In genomic region chr10:61958793-61959192, GRCh38 we compare ENCODE assay signal across 3 cellular contexts.
TF ChIP-seq lines count a peak whose summit lies in the region.

No MANE protein-coding gene starts in this region.

TF ChIP-seq in SK-N-SH, 30 proteins besides CTCF, POLR2A, EP300 and RAD21:
- TF ChIP-seq NRF1 (IDR thresholded peaks at IDR 0.05; ENCODE audit: low read depth, low read length) (no peak), JUND (IDR thresholded peaks at IDR 0.05) (peak; percentile 59), USF1 (IDR thresholded peaks at IDR 0.05; ENCODE audit: borderline replicate concordance, low read depth) (no peak), FOXM1 (IDR thresholded peaks at IDR 0.05; ENCODE audit: low read depth) (no peak), POLR2AphosphoS5 (IDR thresholded peaks at IDR 0.05; ENCODE audit: low read depth, low read length) (0 out of 2 replicates have a peak, but pooled peaks have one; percentile 32), FOXJ3 (CRISPR knock-in tag; IDR thresholded peaks at IDR 0.05) (no peak), RCOR1 (IDR thresholded peaks at IDR 0.05; ENCODE audit: low read length) (no peak), USF2 (IDR thresholded peaks at IDR 0.05; ENCODE audit: borderline replicate concordance, low read depth, low read length) (no peak), TAF1 (IDR thresholded peaks at IDR 0.05; ENCODE audit: borderline replicate concordance, low read depth, low read length) (no peak), PBX3 (IDR thresholded peaks at IDR 0.05) (peak; percentile 88), GATA2 (CRISPR knock-in tag; IDR thresholded peaks at IDR 0.05) (no peak), EZH2phosphoT487 (IDR thresholded peaks at IDR 0.05; ENCODE audit: borderline replicate concordance, low read depth) (no peak), TCF12 (IDR thresholded peaks at IDR 0.05) (peak; percentile 82), FOSL2 (IDR thresholded peaks at IDR 0.05; ENCODE audit: borderline replicate concordance, low read depth) (peak; percentile 47)

TF ChIP-seq in GM12878, 131 proteins besides CTCF, POLR2A, EP300 and RAD21:
- TF ChIP-seq LARP7 (IDR thresholded peaks at IDR 0.05) = no peak
- no peak for TF ChIP-seq CHD2 (IDR thresholded peaks at IDR 0.05; ENCODE audit: borderline replicate concordance, low read depth, low read length)
- no peak for TF ChIP-seq SRF (IDR thresholded peaks at IDR 0.05; ENCODE audit: low read depth in 2 of 2, low read length in 2 of 2)
- TF ChIP-seq ZNF384 (IDR thresholded peaks at IDR 0.05; ENCODE audit: borderline replicate concordance, low read depth, low read length) = no peak
- no peak for TF ChIP-seq HDAC6 (IDR thresholded peaks at IDR 0.05; ENCODE audit: unreplicated experiment)
- no peak for TF ChIP-seq IRF3 (IDR thresholded peaks at IDR 0.05)
- no peak for TF ChIP-seq PAX8 (IDR thresholded peaks at IDR 0.05)
- no peak for TF ChIP-seq NFYA (IDR thresholded peaks at IDR 0.05; ENCODE audit: borderline replicate concordance, low read depth, low read length)

TF ChIP-seq in GM12891, 5 proteins besides CTCF, POLR2A, EP300 and RAD21:
- TF ChIP-seq POLR2AphosphoS5 (IDR thresholded peaks at IDR 0.05; ENCODE audit: low read depth, low read length) = no peak
- TF ChIP-seq POU2F2 (IDR thresholded peaks at IDR 0.05; ENCODE audit: low read depth, low read length) = no peak
